In genomic region chr2:142241016-142241415, GRCh38 we compare ENCODE assay signal across 23 cellular contexts.
"Had no signal": no experiment of that assay in that cellular context is flagged by ENCODE, and none has a peak within 500 bp of the region (broad histone marks: within the 10 kb centered on the region; RNA-seq: fewer than 3 reads in every experiment).

No MANE protein-coding gene starts in this region.

- H3K36me3 ChIP-seq: left ventricle myocardium inferior, ovary, stomach, thyroid gland, upper lobe of right lung had no signal

- ATAC-seq: mucosa of descending colon; naive thymus-derived CD4-positive, alpha-beta T cell; natural killer cell treated with Interleukin-12 subunit alpha and Interleukin-12 subunit beta and Interleukin-15 and Interleukin-18, amount 100 ng/mL, for 72 hours; right cardiac atrium; sciatic nerve; stimulated activated naive B cell treated with anti-CD40 and anti-IgM and Interleukin-4, amounts not matched to agents 10 μg/mL and 1 μg/mL and 100 μg/mL, for 72 hours; stimulated activated naive CD8-positive, alpha-beta T cell treated with anti-CD3 and anti-CD28 coated beads, Interleukin-15, Interleukin-2, amounts not matched to agents 100 U/mL and 50 U/mL, for 24 hours; upper lobe of right lung had no signal

- H3K9me3 ChIP-seq: left ventricle myocardium inferior, mucosa of descending colon, ovary, stomach, testis, thyroid gland, upper lobe of right lung had no signal

- DNase-seq: hippocampal formation; left ventricle myocardium inferior; midbrain; mucosa of descending colon; naive thymus-derived CD4-positive, alpha-beta T cell; ovary; retina; right cardiac atrium; stimulated activated CD4-positive, alpha-beta T cell treated with anti-CD3 and anti-CD28 coated beads, Interleukin-12 subunit alpha, Interleukin-12 subunit beta, amount 100 ng/mL, for 4 hours; stimulated activated CD4-positive, alpha-beta T cell treated with anti-CD3 and anti-CD28 coated beads, Interleukin-15, amount 100 ng/mL, for 24 hours; stimulated activated CD4-positive, alpha-beta T cell treated with anti-CD3 and anti-CD28 coated beads, Interleukin-2, amount 100 ng/mL, for 24 hours; stimulated activated CD4-positive, alpha-beta T cell treated with anti-CD3 and anti-CD28 coated beads, Interleukin-4, amount 100 ng/mL, for 1 hour; stimulated activated naive B cell treated with anti-CD40 and anti-IgM and Interleukin-4, amounts not matched to agents 10 μg/mL and 1 μg/mL and 100 μg/mL, for 72 hours; stimulated activated naive CD8-positive, alpha-beta T cell treated with anti-CD3 and anti-CD28 coated beads, Interleukin-15, Interleukin-2, amounts not matched to agents 100 U/mL and 50 U/mL, for 24 hours; stomach; testis; thyroid gland; trophoblast cell; upper lobe of right lung had no signal

- H3K4me3 ChIP-seq: left ventricle myocardium inferior, lung, mucosa of descending colon, ovary, skin epidermis, stomach, testis, thyroid gland, upper lobe of right lung had no signal

- H3K4me1 ChIP-seq: left ventricle myocardium inferior, stomach, testis, thyroid gland, upper lobe of right lung had no signal

- H3K27me3 ChIP-seq: ovary, stomach, testis, thyroid gland, upper lobe of right lung had no signal

- H3K27ac ChIP-seq: left ventricle myocardium inferior, ovary, skin epidermis, stomach, testis, thyroid gland, upper lobe of right lung had no signal
